Comparison of ENCODE assay signal across 19 cellular contexts in the genomic region with DNA sequence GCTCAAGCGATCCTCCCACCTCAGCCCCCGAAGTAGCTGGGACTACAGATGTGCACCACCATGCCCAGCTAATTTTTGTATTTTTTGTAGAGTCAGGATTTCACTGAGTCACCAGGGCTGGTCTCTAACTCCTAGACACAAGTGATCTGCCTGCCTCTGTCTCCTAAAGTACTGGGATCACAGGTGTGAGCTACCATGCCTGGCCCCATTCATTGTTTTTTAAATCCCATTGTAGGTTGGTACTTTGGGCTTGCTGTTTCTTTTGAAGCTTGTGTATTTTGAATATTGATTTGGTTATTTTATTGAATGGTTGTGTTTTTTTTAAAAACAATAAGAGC. TPM values are rescaled to one million over a fixed set of nuclear protein-coding genes. Genes with fewer than 3 reads are reported as not detected.
A peak's percentile ranks its signal among the peaks of the same experiment; 100 is the strongest.
DNase-seq lines count a peak whose midpoint lies in the region; ATAC-seq, FAIRE-seq and TF ChIP-seq lines count a peak whose summit lies in the region.
"Had no signal": no experiment of that assay in that cellular context is flagged by ENCODE, and none has a peak within 500 bp of the region (broad histone marks: within the 10 kb centered on the region; RNA-seq: fewer than 3 reads in every experiment).

No MANE protein-coding gene starts in this region.

- no peaks in the 10 kb centered on the region for H3K27me3 Mint-ChIP-seq in activated T-cell treated with anti-CD3 and anti-CD28 coated beads, Interleukin-2, amount 50 U/mL, for 4 hours (ENCODE audit: low read depth)
- H3K27me3 Mint-ChIP-seq in chondrocyte (ENCODE audit: low read depth), result no peaks in the 10 kb centered on the region
- H3K27me3 Mint-ChIP-seq: activated CD4-positive, alpha-beta T cell treated with anti-CD3 and anti-CD28 coated beads, Interleukin-2, amount 10 ng/mL, durations not matched to agents 7 days and 5 days had no signal

- H3K36me3 Mint-ChIP-seq in activated T-cell treated with anti-CD3 and anti-CD28 coated beads, Interleukin-2, amount 50 U/mL, for 4 hours (ENCODE audit: insufficient read depth), result peaks cover 12% of the 10 kb centered on the region
- peaks cover 8% of the 10 kb centered on the region for H3K36me3 Mint-ChIP-seq in chondrocyte (ENCODE audit: low read depth)

- peaks cover 100% of the 10 kb centered on the region for H3K79me2 ChIP-seq in smooth muscle cell (ENCODE audit: low read depth)

- FAIRE-seq in RCC 7860 (lab: Jason Lieb, UNC), result no peak
- FAIRE-seq: H54 had no signal

- peaks cover 29% of the 10 kb centered on the region for H3K4me1 ChIP-seq in HUES48 (ENCODE audit: control insufficient read depth, insufficient read depth, low read length)
- peaks cover 9% of the 10 kb centered on the region for H3K4me1 ChIP-seq in smooth muscle cell (ENCODE audit: low read depth)
- no peaks in the 10 kb centered on the region for H3K4me1 ChIP-seq in Peyer's patch

- H3K36me3 ChIP-seq in HUES48 (ENCODE audit: control insufficient read depth, insufficient read depth, low read length) (peaks cover 18% of the 10 kb centered on the region), smooth muscle cell (ENCODE audit: low read depth) (no peaks in the 10 kb centered on the region), Peyer's patch (no peaks in the 10 kb centered on the region)

- H3K27me3 ChIP-seq in HUES48 (ENCODE audit: control insufficient read depth, insufficient read depth, low read length) (no peaks in the 10 kb centered on the region), smooth muscle cell (ENCODE audit: low read depth) (no peaks in the 10 kb centered on the region), Peyer's patch (no peaks in the 10 kb centered on the region)
- H3K27me3 ChIP-seq: SJCRH30 had no signal

- TF ChIP-seq POLR2A in Peyer's patch (IDR thresholded peaks at IDR 0.05), result no peak

- H4K20me1 ChIP-seq in smooth muscle cell (ENCODE audit: low read depth), result peaks cover 100% of the 10 kb centered on the region

- peaks cover 48% of the 10 kb centered on the region for H3K4me1 Mint-ChIP-seq in activated T-cell treated with anti-CD3 and anti-CD28 coated beads, Interleukin-2, amount 50 U/mL, for 4 hours (ENCODE audit: low read depth)
- H3K4me1 Mint-ChIP-seq in chondrocyte (ENCODE audit: low read depth), result peaks cover 26% of the 10 kb centered on the region

- no peak overlapping the region for H3K4me2 ChIP-seq in smooth muscle cell

- peak; percentile 34 to 54 for ATAC-seq in activated T-cell treated with anti-CD3 and anti-CD28 coated beads, Interleukin-2, amount 50 U/mL, for 4 hours

- H3K27ac ChIP-seq in HUES48 (ENCODE audit: low read depth, low read length) (peak overlapping the region; percentile 59), smooth muscle cell (ENCODE audit: low read depth) (peak overlapping the region; percentile 7), Peyer's patch (no peak overlapping the region)
- H3K27ac ChIP-seq: SJCRH30 had no signal

- H3K9me3 ChIP-seq in HUES48 (ENCODE audit: control insufficient read depth, insufficient read depth, low read length) (no peaks in the 10 kb centered on the region), smooth muscle cell (replicated peaks; ENCODE audit: low read depth) (no peaks in the 10 kb centered on the region), Peyer's patch (no peaks in the 10 kb centered on the region)
- H3K9me3 ChIP-seq: SJCRH30 had no signal

- no peak for DNase-seq in activated T-cell treated with anti-CD3 and anti-CD28 coated beads, Interleukin-2, amount 50 U/mL, for 4 hours
- DNase-seq in activated T-cell treated with anti-CD3 and anti-CD28 coated beads, Interleukin-2, amount 50 U/mL, for 1 hour, result no peak
- no peak for DNase-seq in chondrocyte (ENCODE audit: low spot score)
- no peak for DNase-seq in smooth muscle cell (lab: John Stamatoyannopoulos, UW; ENCODE audit: unreplicated experiment)
- no peak for DNase-seq in RCC 7860 (ENCODE audit: low spot score)
- DNase-seq in NCI-H1694 treated with DMSO at 0.1 percent for 48 hours (lab: John Stamatoyannopoulos, UW), result no peak
- DNase-seq in Peyer's patch, result no peak
- DNase-seq: COR-L47; cortex of kidney; NCI-H187 treated with DMSO at 0.1 percent for 48 hours; NCI-H510A treated with DMSO at 0.1 percent for 48 hours; stimulated activated CD4-positive, alpha-beta T cell treated with anti-CD3 and anti-CD28 coated beads, Interleukin-12 subunit alpha, Interleukin-12 subunit beta, amount 100 ng/mL, for 4 hours; stimulated activated naive CD4-positive, alpha-beta T cell treated with Interleukin-2 at 50 U/mL for 16 hours had no signal

- no peak overlapping the region for H2AFZ ChIP-seq in smooth muscle cell (ENCODE audit: low read depth)

- no peak overlapping the region for H3K9ac ChIP-seq in HUES48 (ENCODE audit: low read depth, low read length)
- H3K9ac ChIP-seq in smooth muscle cell (ENCODE audit: low read depth), result no peak overlapping the region

- H3K27ac Mint-ChIP-seq in chondrocyte (ENCODE audit: unreplicated experiment), result peak overlapping the region; percentile 54
- H3K27ac Mint-ChIP-seq: activated CD4-positive, alpha-beta T cell treated with anti-CD3 and anti-CD28 coated beads, Interleukin-2, amount 10 ng/mL, durations not matched to agents 7 days and 5 days had no signal

- TF ChIP-seq CTCF in chondrocyte (IDR thresholded peaks at IDR 0.05) (no peak), smooth muscle cell (IDR thresholded peaks at IDR 0.05; ENCODE audit: borderline replicate concordance, insufficient read depth, poor library complexity, severe bottlenecking) (no peak), Peyer's patch (IDR thresholded peaks at IDR 0.05) (no peak)

- WGBS in smooth muscle cell (ENCODE audit: low lambda C conversion rate), result 45% methylated on average over 2 of the region's 2 CpGs

- H3K9me3 Mint-ChIP-seq in activated T-cell treated with anti-CD3 and anti-CD28 coated beads, Interleukin-2, amount 50 U/mL, for 4 hours, result no peaks in the 10 kb centered on the region
- H3K9me3 Mint-ChIP-seq in chondrocyte (ENCODE audit: low read depth), result no peaks in the 10 kb centered on the region
- H3K9me3 Mint-ChIP-seq: activated CD4-positive, alpha-beta T cell treated with anti-CD3 and anti-CD28 coated beads, Interleukin-2, amount 10 ng/mL, durations not matched to agents 7 days and 5 days had no signal

- no peak overlapping the region for H3K4me3 Mint-ChIP-seq in activated T-cell treated with anti-CD3 and anti-CD28 coated beads, Interleukin-2, amount 50 U/mL, for 4 hours
- H3K4me3 Mint-ChIP-seq in chondrocyte (ENCODE audit: unreplicated experiment), result no peak overlapping the region
- H3K4me3 Mint-ChIP-seq: activated CD4-positive, alpha-beta T cell treated with anti-CD3 and anti-CD28 coated beads, Interleukin-2, amount 10 ng/mL, durations not matched to agents 7 days and 5 days; nephron had no signal

- H3K4me3 ChIP-seq in HUES48 (ENCODE audit: low read depth, low read length) (no peak overlapping the region), smooth muscle cell (no peak overlapping the region), Peyer's patch (no peak overlapping the region)
- H3K4me3 ChIP-seq: lung, SJCRH30 had no signal

- H3F3A ChIP-seq in smooth muscle cell (ENCODE audit: low read depth), result peaks cover 4% of the 10 kb centered on the region

RNA-seq across cellular contexts. Expression of a gene that starts 26.7 kb away (rescaled TPM):
- total RNA-seq in activated T-cell treated with anti-CD3 and anti-CD28 coated beads, Interleukin-2, amount 50 U/mL, for 4 hours, result 10 to 100 TPM; 26.6 to 38.4 (median 34.4) TPM
- total RNA-seq in chondrocyte (87.5 to 89.8 TPM (median 87.6 TPM) in 3 replicates), smooth muscle cell (107 and 156 TPM in 2 replicates), Peyer's patch (100 to 1,000 TPM in 1 of 4 donors, 10 to 100 TPM in 3; 50.3 to 149 (median 77.1) TPM)
- polyA plus RNA-seq in smooth muscle cell, result 29.9 and 36.7 TPM in 2 replicates

Comparison
In these comparisons a context has a peak if more than half of its experiments do, and no peak if none do; other contexts are left out.
1. H3K27ac ChIP-seq: peak in HUES48 (single experiment) and smooth muscle cell (single experiment); none in Peyer's patch (0 of 4).